Comparison of ENCODE assay signal across 22 cellular contexts in genomic region chr9:135945969-135946368, GRCh38. TPM values are rescaled to one million over a fixed set of nuclear protein-coding genes. Genes with fewer than 3 reads are reported as not detected.
DNase-seq lines count a peak whose midpoint lies in the region; ATAC-seq and TF ChIP-seq lines count a peak whose summit lies in the region.
"Had no signal": no experiment of that assay in that cellular context is flagged by ENCODE, and none has a peak within 500 bp of the region (broad histone marks: within the 10 kb centered on the region; RNA-seq: fewer than 3 reads in every experiment).

No MANE protein-coding gene starts in this region.

- no peak for ATAC-seq in CD4-positive, alpha-beta T cell (ENCODE audit: poor library complexity)
- ATAC-seq in foreskin keratinocyte (no peak), HG03432 (IDR thresholded peaks at IDR 0.05; ENCODE audit: unreplicated experiment) (no peak)

- H3K4me1 Mint-ChIP-seq in CD4-positive, alpha-beta T cell (ENCODE audit: low read depth) = peaks cover 5% of the 10 kb centered on the region

- no peak overlapping the region for H3K14ac ChIP-seq in trophoblast cell (ENCODE audit: low read length)

- no peaks in the 10 kb centered on the region for H3K79me2 ChIP-seq in trophoblast cell (ENCODE audit: control insufficient read depth, insufficient read depth, low read length, poor library complexity)

- peaks cover 38% of the 10 kb centered on the region for H3K36me3 ChIP-seq in A673 (ENCODE audit: insufficient read depth, low read length, poor library complexity, severe bottlenecking)
- peaks cover 37 to 41% of the 10 kb centered on the region in 2 experiments for H3K36me3 ChIP-seq in trophoblast cell (ENCODE audit: control insufficient read depth in 1 of 2, insufficient read depth in 2 of 2, low read length in 2 of 2)

- H3K27me3 Mint-ChIP-seq in CD4-positive, alpha-beta T cell = no peaks in the 10 kb centered on the region
- H3K27me3 Mint-ChIP-seq: CD8-positive, alpha-beta memory T cell had no signal

- CTCF ChIA-PET in A673 (lab: Charles Lee) = no interaction called here
- CTCF ChIA-PET in CD4-positive, alpha-beta T cell (lab: Charles Lee) = no interaction called here

- H3K9ac ChIP-seq in trophoblast cell (ENCODE audit: low read length) = no peak overlapping the region
- H3K9ac ChIP-seq: SK-N-SH had no signal

- no TSS peak for BruUV-seq in A673 (replicated peaks; lab: Mats Ljungman, UMichigan)

- no peak overlapping the region for H2BK120ac ChIP-seq in trophoblast cell (ENCODE audit: insufficient read depth, low read length, poor library complexity)

- POLR2A ChIA-PET in A673 (lab: Charles Lee; ENCODE audit: low non-redundant PET) = no interaction called here
- POLR2A ChIA-PET in CD4-positive, alpha-beta T cell (lab: Charles Lee) = no interaction called here

- no peaks in the 10 kb centered on the region for H3K27me3 ChIP-seq in A673 (replicated peaks; ENCODE audit: insufficient read depth, low read depth, low read length, poor library complexity)
- H3K27me3 ChIP-seq in trophoblast cell (ENCODE audit: insufficient read depth, low read length) = no peaks in the 10 kb centered on the region
- no peaks in the 10 kb centered on the region for H3K27me3 ChIP-seq in CD4-positive, alpha-beta T cell (ENCODE audit: control insufficient read depth, insufficient read depth, low read length)
- no peaks in the 10 kb centered on the region for H3K27me3 ChIP-seq in foreskin keratinocyte

- DNase-seq in A673 (ENCODE audit: low spot score) = no peak
- DNase-seq in NCI-H146 (lab: John Stamatoyannopoulos, UW) = peak; percentile 84
- DNase-seq in ecto neural progenitor cell (ENCODE audit: low spot score) = peak; percentile 47
- DNase-seq in trophoblast cell = peak; percentile 99
- DNase-seq in CD4-positive, alpha-beta T cell = no peak
- DNase-seq in foreskin keratinocyte = no peak
- DNase-seq in NCI-H345 (lab: John Stamatoyannopoulos, UW) = no peak
- DNase-seq: AML-193; Calu3; CD8-positive, alpha-beta memory T cell; DMS79 treated with DMSO at 0.1 percent for 48 hours; HCEC 1CT; Kasumi-1; NCI-H1092 treated with DMSO at 0.1 percent for 48 hours; NCI-H1436; NCI-H2029; NCI-H526 treated with DMSO at 0.1 percent for 48 hours; RPMI8226; SK-N-SH; SW 1271 had no signal

- H4K91ac ChIP-seq in trophoblast cell (ENCODE audit: low read depth, low read length) = no peak overlapping the region

- no peak overlapping the region for H2AK5ac ChIP-seq in trophoblast cell (ENCODE audit: low read length)

- no peak overlapping the region for H3K18ac ChIP-seq in trophoblast cell (ENCODE audit: low read length)

- no peak for TF ChIP-seq CTCF in A673 (conservative IDR thresholded peaks at IDR 0.05; ENCODE audit: low read depth, low read length)
- no peak for TF ChIP-seq CTCF in CD4-positive, alpha-beta T cell (IDR thresholded peaks at IDR 0.05)
- TF ChIP-seq CTCF in foreskin keratinocyte (conservative IDR thresholded peaks at IDR 0.05) = no peak

- intact Hi-C loops in A673 (cut with micrococcal nuclease; ENCODE audit: unreplicated experiment) = no loop called here
- intact Hi-C loops in CD4-positive, alpha-beta T cell (cut with DNase I, micrococcal nuclease) = no loop called here

- no peak overlapping the region for H3K23ac ChIP-seq in trophoblast cell (ENCODE audit: low read length)

- H3K36me3 Mint-ChIP-seq in CD4-positive, alpha-beta T cell (ENCODE audit: low read depth) = peaks cover 86% of the 10 kb centered on the region

- H3K4me3 Mint-ChIP-seq in CD4-positive, alpha-beta T cell = no peak overlapping the region
- H3K4me3 Mint-ChIP-seq: CD8-positive, alpha-beta memory T cell had no signal

- H2BK5ac ChIP-seq in trophoblast cell (ENCODE audit: low read depth, low read length, poor library complexity) = no peak overlapping the region

- WGBS in trophoblast cell (ENCODE audit: extremely low coverage, insufficient coverage, insufficient read length) = no CpG with 5 or more reads among the region's 18 CpGs

- H2AFZ ChIP-seq in trophoblast cell (ENCODE audit: insufficient read depth, low read length, poor library complexity) = no peak overlapping the region

- H3K9me3 ChIP-seq in A673 (ENCODE audit: low read depth, low read length, poor library complexity, severe bottlenecking) (no peaks in the 10 kb centered on the region), trophoblast cell (ENCODE audit: insufficient read depth, low read depth, low read length) (peaks cover 3% of the 10 kb centered on the region)
- H3K9me3 ChIP-seq in CD4-positive, alpha-beta T cell (ENCODE audit: control insufficient read depth, low read length) = no peaks in the 10 kb centered on the region
- H3K9me3 ChIP-seq: SK-N-SH had no signal

- H3K4me2 ChIP-seq in trophoblast cell (ENCODE audit: low read length) = peak overlapping the region; percentile 17
- H3K4me2 ChIP-seq: SK-N-SH had no signal

- H3K4me1 ChIP-seq in A673 (ENCODE audit: insufficient read depth, low read length, poor library complexity, severe bottlenecking) = no peaks in the 10 kb centered on the region
- peaks cover 32 to 36% of the 10 kb centered on the region in 2 experiments for H3K4me1 ChIP-seq in trophoblast cell (ENCODE audit: control insufficient read depth in 1 of 2, insufficient read depth in 2 of 2, low read length in 2 of 2)
- peaks cover 16% of the 10 kb centered on the region for H3K4me1 ChIP-seq in foreskin keratinocyte

- no peak overlapping the region for H2BK12ac ChIP-seq in trophoblast cell (ENCODE audit: low read length)

- no peak overlapping the region for H3K27ac Mint-ChIP-seq in CD4-positive, alpha-beta T cell
- H3K27ac Mint-ChIP-seq: CD8-positive, alpha-beta memory T cell had no signal

- H4K12ac ChIP-seq in trophoblast cell (ENCODE audit: low read depth, low read length) = no peak overlapping the region

- H4K8ac ChIP-seq in trophoblast cell (ENCODE audit: low read depth, low read length) = no peak overlapping the region

- H3K4me3 ChIP-seq in A673 (ENCODE audit: low read depth, low read length, poor library complexity, severe bottlenecking) (no peak overlapping the region), trophoblast cell (ENCODE audit: low read depth, low read length) (no peak overlapping the region)

- H3K9me3 Mint-ChIP-seq in CD4-positive, alpha-beta T cell = no peaks in the 10 kb centered on the region
- H3K9me3 Mint-ChIP-seq: CD8-positive, alpha-beta memory T cell had no signal

- H3K4ac ChIP-seq in trophoblast cell (ENCODE audit: low read depth, low read length) = no peak overlapping the region

- H3K79me1 ChIP-seq in trophoblast cell (ENCODE audit: low read length) = peaks cover 18% of the 10 kb centered on the region

- H3K27ac ChIP-seq in A673 (ENCODE audit: low read depth, low read length, poor library complexity, severe bottlenecking) = peak overlapping the region; percentile 10
- peak overlapping the region; percentile 73 for H3K27ac ChIP-seq in trophoblast cell (ENCODE audit: low read depth, low read length)
- H3K27ac ChIP-seq in CD4-positive, alpha-beta T cell (ENCODE audit: low read depth, low read length) = no peak overlapping the region
- no peak overlapping the region for H3K27ac ChIP-seq in foreskin keratinocyte
- H3K27ac ChIP-seq: C4-2B had no signal

RNA-seq across cellular contexts. Expression of gene UBAC1, which starts 15.2 kb away (rescaled TPM):
- total RNA-seq in A673 (2021) (58.2 and 63.8 TPM in 2 replicates), foreskin keratinocyte (58.0 and 58.8 TPM in 2 replicates)
- polyA plus RNA-seq in trophoblast cell (2013) = 40.1 and 42.3 TPM in 2 replicates
- total RNA-seq in CD4-positive, alpha-beta T cell = 10 to 100 TPM; 16.4 to 19.6 TPM
- 56.9 and 58.6 TPM in 2 replicates for polyA plus RNA-seq in foreskin keratinocyte

RNA-seq across cellular contexts. Expression of gene CAMSAP1, which starts 38.6 kb away (rescaled TPM):
- total RNA-seq in A673 (2021) (51.0 and 52.3 TPM in 2 replicates), foreskin keratinocyte (17.5 and 20.1 TPM in 2 replicates)
- 19.7 and 20.9 TPM in 2 replicates for polyA plus RNA-seq in trophoblast cell (2013)
- total RNA-seq in CD4-positive, alpha-beta T cell = 10 to 100 TPM; 16.8 to 18.2 TPM
- 3.5 and 4.4 TPM in 2 replicates for polyA plus RNA-seq in foreskin keratinocyte

Comparison
In these comparisons a context has a peak if more than half of its experiments do, and no peak if none do; other contexts are left out.
1. DNase-seq: peak in NCI-H146 (single experiment), ecto neural progenitor cell (single experiment) and trophoblast cell (2 of 2); none in A673 (single experiment), CD4-positive, alpha-beta T cell (0 of 10), foreskin keratinocyte (0 of 2) and NCI-H345 (single experiment).
2. H3K27ac ChIP-seq: peak in A673 (single experiment) and trophoblast cell (single experiment); none in CD4-positive, alpha-beta T cell (single experiment) and foreskin keratinocyte (single experiment).